In the genomic region with DNA sequence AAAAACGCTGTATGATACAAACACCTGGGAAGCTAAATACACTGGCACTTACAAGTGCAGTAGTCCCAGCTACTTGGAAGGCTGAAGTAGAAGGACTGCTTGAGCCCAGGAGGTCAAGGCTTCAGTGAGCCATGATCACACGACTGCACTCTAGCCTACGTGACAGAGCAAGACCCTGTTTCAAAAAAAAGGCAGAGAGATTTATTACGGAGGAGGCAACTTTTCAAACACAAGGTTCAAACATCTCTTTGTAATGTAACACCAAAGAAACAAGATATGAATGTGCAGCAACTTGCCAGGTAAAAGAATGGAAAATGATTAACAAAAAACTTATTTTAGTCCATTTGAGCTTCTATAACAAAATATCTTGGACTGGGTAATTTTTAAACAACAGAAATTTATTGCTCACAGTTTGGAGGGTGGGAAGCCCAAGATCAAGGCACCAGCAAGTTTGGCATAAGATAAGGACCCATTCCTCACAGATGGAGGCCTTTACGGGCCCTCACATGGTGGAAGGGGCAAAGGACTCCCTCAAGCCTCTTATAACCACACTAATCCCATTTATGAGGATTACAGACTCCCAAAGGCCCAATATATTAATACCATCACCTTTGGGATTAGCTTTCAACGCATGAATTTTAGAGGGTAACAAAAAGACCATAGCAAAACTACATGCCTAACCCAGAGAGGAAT, we compare ENCODE assay signal across 1 cellular context.
TF ChIP-seq lines count a peak whose summit lies in the region.

No MANE protein-coding gene starts in this region.

TF ChIP-seq in A549, 52 proteins besides CTCF, POLR2A, EP300 and RAD21:
- TF ChIP-seq ZNF302 (CRISPR knock-in tag; IDR thresholded peaks at IDR 0.05) = no peak
- no peak for TF ChIP-seq EHMT2 (IDR thresholded peaks at IDR 0.05; ENCODE audit: low read depth)
- TF ChIP-seq NR3C1 (IDR thresholded peaks at IDR 0.05) = no peak
- no peak for TF ChIP-seq FOSL2 (IDR thresholded peaks at IDR 0.05)
- TF ChIP-seq FOSL2 (CRISPR knock-in tag; IDR thresholded peaks at IDR 0.05) = no peak
- no peak for TF ChIP-seq SREBF2 (IDR thresholded peaks at IDR 0.05)
- no peak for TF ChIP-seq HOXA7 (CRISPR knock-in tag; IDR thresholded peaks at IDR 0.05)
- no peak for TF ChIP-seq KDM1A (IDR thresholded peaks at IDR 0.05; ENCODE audit: low read depth)
- TF ChIP-seq, protein P1, sequence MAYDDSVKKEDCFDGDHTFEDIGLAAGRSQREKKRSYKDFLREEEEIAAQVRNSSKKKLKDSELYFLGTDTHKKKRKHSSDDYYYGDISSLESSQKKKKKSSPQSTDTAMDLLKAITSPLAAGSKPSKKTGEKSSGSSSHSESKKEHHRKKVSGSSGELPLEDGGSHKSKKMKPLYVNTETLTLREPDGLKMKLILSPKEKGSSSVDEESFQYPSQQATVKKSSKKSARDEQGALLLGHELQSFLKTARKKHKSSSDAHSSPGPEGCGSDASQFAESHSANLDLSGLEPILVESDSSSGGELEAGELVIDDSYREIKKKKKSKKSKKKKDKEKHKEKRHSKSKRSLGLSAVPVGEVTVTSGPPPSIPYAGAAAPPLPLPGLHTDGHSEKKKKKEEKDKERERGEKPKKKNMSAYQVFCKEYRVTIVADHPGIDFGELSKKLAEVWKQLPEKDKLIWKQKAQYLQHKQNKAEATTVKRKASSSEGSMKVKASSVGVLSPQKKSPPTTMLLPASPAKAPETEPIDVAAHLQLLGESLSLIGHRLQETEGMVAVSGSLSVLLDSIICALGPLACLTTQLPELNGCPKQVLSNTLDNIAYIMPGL (CRISPR knock-in tag; IDR thresholded peaks at IDR 0.05; ENCODE audit: borderline replicate concordance) = no peak
- TF ChIP-seq RFX5 (IDR thresholded peaks at IDR 0.05) = no peak
- no peak for TF ChIP-seq HDAC2 (IDR thresholded peaks at IDR 0.05)
- no peak for TF ChIP-seq POLR2AphosphoS2 (conservative IDR thresholded peaks at IDR 0.05; ENCODE audit: low read length)
- TF ChIP-seq, protein P2, sequence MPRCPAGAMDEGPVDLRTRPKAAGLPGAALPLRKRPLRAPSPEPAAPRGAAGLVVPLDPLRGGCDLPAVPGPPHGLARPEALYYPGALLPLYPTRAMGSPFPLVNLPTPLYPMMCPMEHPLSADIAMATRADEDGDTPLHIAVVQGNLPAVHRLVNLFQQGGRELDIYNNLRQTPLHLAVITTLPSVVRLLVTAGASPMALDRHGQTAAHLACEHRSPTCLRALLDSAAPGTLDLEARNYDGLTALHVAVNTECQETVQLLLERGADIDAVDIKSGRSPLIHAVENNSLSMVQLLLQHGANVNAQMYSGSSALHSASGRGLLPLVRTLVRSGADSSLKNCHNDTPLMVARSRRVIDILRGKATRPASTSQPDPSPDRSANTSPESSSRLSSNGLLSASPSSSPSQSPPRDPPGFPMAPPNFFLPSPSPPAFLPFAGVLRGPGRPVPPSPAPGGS (IDR thresholded peaks at IDR 0.05) = no peak
